Comparison of ENCODE assay signal across 26 cellular contexts in genomic region chr11:33652930-33653329, GRCh38. TPM values are rescaled to one million over a fixed set of nuclear protein-coding genes. Genes with fewer than 3 reads are reported as not detected.
"Had no signal": no experiment of that assay in that cellular context is flagged by ENCODE, and none has a peak within 500 bp of the region (broad histone marks: within the 10 kb centered on the region; RNA-seq: fewer than 3 reads in every experiment).

No MANE protein-coding gene starts in this region.

- FAIRE-seq: astrocyte, TTC549 had no signal

- H3K9ac ChIP-seq: parathyroid adenoma, SK-N-SH had no signal

- H3K4me1 ChIP-seq: adrenal gland had no signal

- H3K4me3 ChIP-seq: adrenal gland, coronary artery, sigmoid colon, testis had no signal

- H3K27ac ChIP-seq: adrenal gland, coronary artery, parathyroid adenoma, sigmoid colon, testis, WERI-Rb-1 had no signal

- H3K9me3 ChIP-seq: adrenal gland, sigmoid colon, SK-N-SH, testis had no signal

- H3K27me3 ChIP-seq: adrenal gland, sigmoid colon, testis had no signal

- DNase-seq: activated CD4-positive, alpha-beta T cell treated with anti-CD3 and anti-CD28 coated beads, Interleukin-2, amount 10 ng/mL, durations not matched to agents 7 days and 5 days; activated CD4-positive, CD25-positive, alpha-beta regulatory T cell treated with anti-CD3 and anti-CD28 coated beads, Interleukin-2, amount 50 U/mL, for 72 hours; activated CD8-positive, alpha-beta memory T cell treated with anti-CD3 and anti-CD28 coated beads, Interleukin-2, amount 10 ng/mL, durations not matched to agents 7 days and 5 days; activated CD8-positive, alpha-beta T cell treated with anti-CD3 and anti-CD28 coated beads for 36 hours; activated T-cell treated with anti-CD3 and anti-CD28 coated beads for 4 hours; cerebellar nuclear complex; foreskin melanocyte; glutamatergic neuron; hippocampal formation; left cardiac atrium; nucleus accumbens; sigmoid colon; SK-N-SH; stimulated activated CD4-positive, alpha-beta T cell treated with anti-CD3 and anti-CD28 coated beads, Interleukin-4, amount 100 ng/mL, for 1 hour; stimulated activated naive CD4-positive, alpha-beta T cell; testis; WERI-Rb-1 had no signal

- H3K36me3 ChIP-seq: adrenal gland, sigmoid colon, WERI-Rb-1 had no signal

- ATAC-seq: activated CD8-positive, alpha-beta memory T cell treated with anti-CD3 and anti-CD28 coated beads, Interleukin-2, amount 10 ng/mL, durations not matched to agents 7 days and 5 days; activated CD8-positive, alpha-beta T cell treated with anti-CD3 and anti-CD28 coated beads for 36 hours; activated naive CD4-positive, alpha-beta T cell treated with anti-CD3 and anti-CD28 coated beads, Interleukin-2, amount 50 U/mL, for 72 hours had no signal

RNA-seq across cellular contexts. Expression of gene C11orf91, which starts 47.7 kb away (rescaled TPM):
- total RNA-seq: activated CD8-positive, alpha-beta memory T cell treated with anti-CD3 and anti-CD28 coated beads, Interleukin-2, amount 10 ng/mL, durations not matched to agents 7 days and 5 days; activated CD8-positive, alpha-beta T cell treated with anti-CD3 and anti-CD28 coated beads for 36 hours; activated naive CD4-positive, alpha-beta T cell treated with anti-CD3 and anti-CD28 coated beads, Interleukin-2, amount 50 U/mL, for 72 hours; adrenal gland; astrocyte; epithelial cell of proximal tubule; fibroblast of lung; sigmoid colon had no signal
- polyA plus RNA-seq: neural cell, sigmoid colon had no signal
